9 cellular contexts compared by ENCODE assay signal in genomic region chr2:30233142-30233961, GRCh38. TPM values are rescaled to one million over a fixed set of nuclear protein-coding genes. Genes with fewer than 3 reads are reported as not detected.
DNase-seq lines count a peak whose midpoint lies in the region; ATAC-seq, FAIRE-seq and TF ChIP-seq lines count a peak whose summit lies in the region.
"Had no signal": no experiment of that assay in that cellular context is flagged by ENCODE, and none has a peak within 500 bp of the region (broad histone marks: within the 10 kb centered on the region; RNA-seq: fewer than 3 reads in every experiment).

No MANE protein-coding gene starts in this region.

- H3K36me3 ChIP-seq in naive thymus-derived CD4-positive, alpha-beta T cell (ENCODE audit: control insufficient read depth in 2 of 3, insufficient read depth in 3 of 3, low read length in 3 of 3): peaks cover 0 to 54% (median 16%) of the 10 kb centered on the region in 3 experiments

- no peaks in the 10 kb centered on the region for H3K27me3 ChIP-seq in AG04450 (ENCODE audit: control insufficient read depth, insufficient read depth, low read length)
- no peaks in the 10 kb centered on the region for H3K27me3 ChIP-seq in naive thymus-derived CD4-positive, alpha-beta T cell (ENCODE audit: control insufficient read depth in 2 of 2, insufficient read depth in 2 of 2, low read length in 2 of 2)

- peaks cover 50 to 52% of the 10 kb centered on the region in 2 donors for H3K4me1 ChIP-seq in naive thymus-derived CD4-positive, alpha-beta T cell (ENCODE audit: control insufficient read depth in 2 of 2, insufficient read depth in 2 of 2, low read length in 2 of 2)

- TF ChIP-seq CTCF in AG04450 (IDR thresholded peaks at IDR 0.05; ENCODE audit: low read depth, low read length): no peak

- H3K36me3 Mint-ChIP-seq in IgD-negative memory B cell: peaks cover 5% of the 10 kb centered on the region
- H3K36me3 Mint-ChIP-seq in central memory CD8-positive, alpha-beta T cell (ENCODE audit: insufficient read depth): peaks cover 55% of the 10 kb centered on the region
- peaks cover 7 to 48% (median 40%) of the 10 kb centered on the region in 5 donors for H3K36me3 Mint-ChIP-seq in naive thymus-derived CD4-positive, alpha-beta T cell

- H3K27me3 Mint-ChIP-seq in IgD-negative memory B cell: no peaks in the 10 kb centered on the region
- no peaks in the 10 kb centered on the region for H3K27me3 Mint-ChIP-seq in central memory CD8-positive, alpha-beta T cell
- H3K27me3 Mint-ChIP-seq in naive thymus-derived CD4-positive, alpha-beta T cell: peaks cover 0 to 8% (median 0%) of the 10 kb centered on the region in 5 donors

- FAIRE-seq in HTR-8/SVneo (lab: Jason Lieb, UNC): no peak

- peak overlapping the region; percentile 91 to 97 (median 97) for H3K27ac Mint-ChIP-seq in IgD-negative memory B cell
- H3K27ac Mint-ChIP-seq in central memory CD8-positive, alpha-beta T cell (ENCODE audit: low read depth): peak overlapping the region; percentile 83
- H3K27ac Mint-ChIP-seq in naive thymus-derived CD4-positive, alpha-beta T cell: peak overlapping the region; percentile 80 to 100 (median 91)

- H3K9me3 ChIP-seq in AG04450 (ENCODE audit: control insufficient read depth, insufficient read depth, low read length): no peaks in the 10 kb centered on the region; the same call in 1 of the 2 replicates
- no peaks in the 10 kb centered on the region for H3K9me3 ChIP-seq in naive thymus-derived CD4-positive, alpha-beta T cell (ENCODE audit: control insufficient read depth in 2 of 3, low read length in 3 of 3)

- CTCF ChIA-PET in AG04450 (lab: Charles Lee): interaction anchor here (0.9 to 2.6 kb wide), 4 partner anchors 68 to 478 kb away, joined by 3 to 20 read pairs (median 12); no protein-coding TSS in a partner anchor
- CTCF ChIA-PET in naive thymus-derived CD4-positive, alpha-beta T cell (lab: Charles Lee): interaction anchor here (0.7 to 22.8 kb wide), 13 partner anchors 9 to 478 kb away, joined by 3 to 220 read pairs (median 5); no protein-coding TSS in a partner anchor

- H3K9me3 Mint-ChIP-seq in IgD-negative memory B cell: no peaks in the 10 kb centered on the region
- no peaks in the 10 kb centered on the region for H3K9me3 Mint-ChIP-seq in central memory CD8-positive, alpha-beta T cell
- H3K9me3 Mint-ChIP-seq in naive thymus-derived CD4-positive, alpha-beta T cell: peaks cover 0 to 6% (median 0%) of the 10 kb centered on the region in 11 donors

- peak overlapping the region; percentile 89 for H3K4me3 ChIP-seq in AG04450 (ENCODE audit: low read depth, low read length)
- peak overlapping the region; percentile 75 for H3K4me3 ChIP-seq in naive thymus-derived CD4-positive, alpha-beta T cell (ENCODE audit: low read length)

- peaks cover 31 to 49% (median 48%) of the 10 kb centered on the region in 3 donors for H3K4me1 Mint-ChIP-seq in IgD-negative memory B cell
- H3K4me1 Mint-ChIP-seq in central memory CD8-positive, alpha-beta T cell: peaks cover 67% of the 10 kb centered on the region
- peaks cover 35 to 66% (median 57%) of the 10 kb centered on the region in 7 donors for H3K4me1 Mint-ChIP-seq in naive thymus-derived CD4-positive, alpha-beta T cell

- intact Hi-C loops in naive thymus-derived CD4-positive, alpha-beta T cell (cut with micrococcal nuclease): loop anchor here (1.0 to 10.0 kb wide), 4 partner anchors 8 to 471 kb away; no protein-coding TSS in a partner anchor

- H3K4me3 Mint-ChIP-seq in IgD-negative memory B cell: peak overlapping the region; percentile 91 to 99 (median 97)
- peak overlapping the region; percentile 84 for H3K4me3 Mint-ChIP-seq in central memory CD8-positive, alpha-beta T cell
- peak overlapping the region; percentile 87 to 98 (median 94) for H3K4me3 Mint-ChIP-seq in naive thymus-derived CD4-positive, alpha-beta T cell

- H3K27ac ChIP-seq in AG04450 (ENCODE audit: low read depth, low read length): peak overlapping the region; percentile 52
- peak overlapping the region; percentile 97 for H3K27ac ChIP-seq in naive thymus-derived CD4-positive, alpha-beta T cell (ENCODE audit: low read depth, low read length)

- no peak for ATAC-seq in central memory CD8-positive, alpha-beta T cell (replicated peaks; ENCODE audit: extremely low read depth, poor library complexity, severe bottlenecking)
- no peak for ATAC-seq in naive thymus-derived CD4-positive, alpha-beta T cell
- no peak for ATAC-seq in HG02763 (IDR thresholded peaks at IDR 0.05; ENCODE audit: unreplicated experiment)

- POLR2A ChIA-PET in AG04450 (lab: Yijun Ruan, JAX): interaction anchor here (0.8 to 5.0 kb wide), 16 partner anchors 10 to 478 kb away, joined by 3 to 81 read pairs (median 7); partner anchors contain the start of gene YPEL5
- POLR2A ChIA-PET in naive thymus-derived CD4-positive, alpha-beta T cell (lab: Charles Lee): interaction anchor here (1.0 to 29.5 kb wide), 18 partner anchors 10 to 242 kb away, joined by 3 to 901 read pairs (median 8); partner anchors contain the start of genes LBH, LCLAT1 and YPEL5

- DNase-seq in AG04450 (ENCODE audit: low read depth, low spot score) (no peak), NCI-H1694 (lab: John Stamatoyannopoulos, UW) (no peak), HTR-8/SVneo (ENCODE audit: insufficient read length, low spot score) (no peak), DMS79 (lab: John Stamatoyannopoulos, UW) (no peak)
- no peak for DNase-seq in central memory CD8-positive, alpha-beta T cell (ENCODE audit: low spot score in 2 of 2)
- DNase-seq in naive thymus-derived CD4-positive, alpha-beta T cell: peak in 1 of 9 donors; percentile 21
- DNase-seq: SHP77 treated with DMSO at 0.1 percent for 48 hours had no signal

RNA-seq across cellular contexts. Expression of gene LBH, which starts 2.0 kb away (rescaled TPM):
- 381 and 463 TPM in 2 replicates for polyA plus RNA-seq in AG04450 (2011; rRNA removed)
- 582 and 710 TPM in 2 replicates for polyA minus RNA-seq in AG04450 (2011; rRNA and poly(A)+ RNA removed)
- 163 TPM for polyA plus RNA-seq in IgD-negative memory B cell
- 100 to 1,000 TPM; 146 to 517 (median 192) TPM for total RNA-seq in naive thymus-derived CD4-positive, alpha-beta T cell
- 100 to 1,000 TPM; 269 to 292 TPM for polyA plus RNA-seq in naive thymus-derived CD4-positive, alpha-beta T cell
